In the genomic region with DNA sequence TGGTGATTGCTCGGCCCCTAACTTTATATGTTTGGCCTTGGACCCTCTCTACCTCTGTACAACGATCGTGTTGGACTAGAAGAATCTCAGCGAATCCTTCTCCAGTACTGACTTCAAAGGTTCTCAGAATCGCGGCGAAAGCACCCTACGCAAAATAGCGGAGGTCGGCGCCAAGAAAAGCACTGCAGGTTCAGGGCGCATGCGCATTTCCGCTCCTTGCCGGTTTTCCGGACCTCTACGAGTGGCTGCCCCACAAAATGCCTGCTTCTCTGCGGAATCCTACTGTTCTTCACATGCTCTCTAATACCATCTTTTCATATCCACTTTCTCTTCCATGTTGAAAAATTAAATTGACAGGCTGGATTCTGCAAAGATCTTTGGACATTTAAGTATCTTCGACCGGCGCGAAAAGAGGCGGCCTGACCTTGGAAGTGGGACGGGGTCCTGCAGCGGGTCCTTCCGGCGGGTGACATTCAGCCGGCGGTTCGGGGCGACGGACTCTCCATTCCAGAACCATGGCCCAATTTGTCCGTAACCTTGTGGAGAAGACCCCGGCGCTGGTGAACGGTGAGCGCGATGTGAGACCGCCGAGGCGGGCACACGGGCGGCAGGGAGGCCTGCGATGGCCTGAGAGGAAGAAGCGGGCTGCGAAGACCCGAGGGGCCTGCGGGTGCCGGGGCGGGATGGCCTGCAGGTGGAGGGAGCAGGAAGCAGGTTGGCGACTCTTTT, we compare ENCODE assay signal across 8 cellular contexts. TPM values are rescaled to one million over a fixed set of nuclear protein-coding genes. Genes with fewer than 3 reads are reported as not detected.
DNase-seq lines count a peak whose midpoint lies in the region; ATAC-seq, FAIRE-seq and TF ChIP-seq lines count a peak whose summit lies in the region.

A gene with protein sequence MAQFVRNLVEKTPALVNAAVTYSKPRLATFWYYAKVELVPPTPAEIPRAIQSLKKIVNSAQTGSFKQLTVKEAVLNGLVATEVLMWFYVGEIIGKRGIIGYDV (plus strand): TSS at position 456 of the 729 bp plus-strand sequence. CDS start 60 bp downstream, at position 516.

- peaks cover 0 to 7% (median 7%) of the 10 kb centered on the region in 3 donors for H3K36me3 ChIP-seq in pancreas
- H3K36me3 ChIP-seq in thyroid gland, result peaks cover 0 to 9% of the 10 kb centered on the region in 2 donors

- H3K9me3 ChIP-seq in pancreas (no peaks in the 10 kb centered on the region), thyroid gland (no peaks in the 10 kb centered on the region)

- TF ChIP-seq POLR2A in thyroid gland (IDR thresholded peaks at IDR 0.05), result peak in 1 of 2 donors; percentile 69

- peak; percentile 93 for DNase-seq in ELF-1 (ENCODE audit: low read depth, low spot score)
- DNase-seq in HEK293T (ENCODE audit: extremely low spot score), result peak; percentile 90
- peak; percentile 93 to 100 (median 98) for DNase-seq in NCI-H1417 (lab: John Stamatoyannopoulos, UW)
- peak; percentile 84 for DNase-seq in SW480 (ENCODE audit: low spot score)
- DNase-seq in activated naive CD8-positive, alpha-beta T cell treated with anti-CD3 and anti-CD28 coated beads, Interleukin-2, amount 50 U/mL, for 16 hours (ENCODE audit: low read depth, low spot score), result peak; percentile 83
- DNase-seq in Right ventricle myocardium superior, result peak; percentile 96
- peak; percentile 87 to 96 (median 90) for DNase-seq in pancreas
- peak; percentile 91 to 94 for DNase-seq in thyroid gland

- CTCF ChIA-PET in HEK293T (lab: Yijun Ruan, JAX), result no interaction called here

- H3K4me1 ChIP-seq in pancreas (peaks cover 9 to 20% (median 15%) of the 10 kb centered on the region in 3 donors), thyroid gland (peaks cover 16 to 17% of the 10 kb centered on the region in 2 donors)

- H3K4me3 ChIP-seq in pancreas, result peak within 1 kb of the TSS; percentile 50 to 89 (median 69)
- H3K4me3 ChIP-seq in thyroid gland (replicated peaks in 1 of 3), result peak within 1 kb of the TSS; percentile 59 to 90 (median 71)

- H3K27me3 ChIP-seq in pancreas, result no peaks in the 10 kb centered on the region
- H3K27me3 ChIP-seq in thyroid gland, result no peaks in the 10 kb centered on the region

- POLR2A ChIA-PET in HEK293T (lab: Yijun Ruan, JAX), result interaction anchor here (1.0 to 1.9 kb wide), 5 partner anchors 12 to 169 kb away, joined by 3 to 8 read pairs (median 5); no protein-coding TSS in a partner anchor

- no peak for TF ChIP-seq CTCF in pancreas (IDR thresholded peaks at IDR 0.05)
- peak in 2 of 6 experiments; percentile 17 to 22 for TF ChIP-seq CTCF in thyroid gland (IDR thresholded peaks at IDR 0.05)

- intact Hi-C loops in Right ventricle myocardium superior (cut with DNase I), result loop anchor here (5.0 kb wide), 2 partner anchors 36 to 86 kb away; partner anchors contain the start of gene KMT2A
- intact Hi-C loops in pancreas (cut with DNase I), result no loop called here
- intact Hi-C loops in thyroid gland (cut with DNase I), result loop anchor here (2.0 kb wide), 1 partner anchor 35 kb away; the partner anchor contains the start of gene KMT2A

- H3K27ac ChIP-seq in pancreas (peak within 1 kb of the TSS; percentile 53 to 92 (median 72)), thyroid gland (peak within 1 kb of the TSS; percentile 88 to 93 (median 90))

- FAIRE-seq in pancreas (lab: Jason Lieb, UNC), result peak; percentile 66

- peak; percentile 93 for ATAC-seq in Right ventricle myocardium superior (ENCODE audit: poor library complexity)
- ATAC-seq in pancreas, result peak; percentile 91 to 94 (median 92)

- 0 to 1% methylated on average over 51 of the region's 51 CpGs for WGBS in pancreas, 2 donors
- 0% methylated on average over 37 to 42 of the region's 51 CpGs for WGBS in thyroid gland, 2 donors

TF ChIP-seq in HEK293T, 16 proteins besides CTCF, POLR2A, EP300 and RAD21:
- TF ChIP-seq, protein P1, sequence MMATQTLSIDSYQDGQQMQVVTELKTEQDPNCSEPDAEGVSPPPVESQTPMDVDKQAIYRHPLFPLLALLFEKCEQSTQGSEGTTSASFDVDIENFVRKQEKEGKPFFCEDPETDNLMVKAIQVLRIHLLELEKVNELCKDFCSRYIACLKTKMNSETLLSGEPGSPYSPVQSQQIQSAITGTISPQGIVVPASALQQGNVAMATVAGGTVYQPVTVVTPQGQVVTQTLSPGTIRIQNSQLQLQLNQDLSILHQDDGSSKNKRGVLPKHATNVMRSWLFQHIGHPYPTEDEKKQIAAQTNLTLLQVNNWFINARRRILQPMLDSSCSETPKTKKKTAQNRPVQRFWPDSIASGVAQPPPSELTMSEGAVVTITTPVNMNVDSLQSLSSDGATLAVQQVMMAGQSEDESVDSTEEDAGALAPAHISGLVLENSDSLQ (IDR thresholded peaks at IDR 0.05), result no peak
- TF ChIP-seq CTBP1 (IDR thresholded peaks at IDR 0.05; ENCODE audit: borderline replicate concordance) (no peak), FOXA1 (IDR thresholded peaks at IDR 0.05) (no peak), SP1 (IDR thresholded peaks at IDR 0.05) (no peak), SUZ12 (IDR thresholded peaks at IDR 0.05) (no peak), ARNT (IDR thresholded peaks at IDR 0.05) (no peak), ELF4 (IDR thresholded peaks at IDR 0.05) (peak; percentile 30; the same call in 1 of the 2 replicates), ZNF384 (IDR thresholded peaks at IDR 0.05) (no peak), LEF1 (IDR thresholded peaks at IDR 0.05; ENCODE audit: borderline replicate concordance) (no peak), NFRKB (IDR thresholded peaks at IDR 0.05) (no peak), L3MBTL2 (conservative IDR thresholded peaks at IDR 0.05) (peak; percentile 71)

RNA-seq across cellular contexts. Expression of the gene that starts here (rescaled TPM):
- total RNA-seq in Right ventricle myocardium superior (748 TPM), pancreas (10 to 100 TPM; 46.5 to 81.4 (median 74.3) TPM), thyroid gland (100 to 1,000 TPM in 2 of 4 donors, 10 to 100 TPM in 2; 63.9 to 716 (median 170) TPM)
- 100 to 1,000 TPM; 115 to 120 TPM for polyA plus RNA-seq in pancreas

Comparison
In these comparisons a context has a peak if more than half of its experiments do, and no peak if none do; other contexts are left out.
1. Peak in every context shown above with its lines: DNase-seq, ATAC-seq, H3K4me3 ChIP-seq and H3K27ac ChIP-seq.
2. intact Hi-C loops: an anchor here in Right ventricle myocardium superior (5.0 kb wide) and thyroid gland (2.0 kb wide); none called in pancreas.